Comparison of ENCODE assay signal across 18 cellular contexts in the genomic region with DNA sequence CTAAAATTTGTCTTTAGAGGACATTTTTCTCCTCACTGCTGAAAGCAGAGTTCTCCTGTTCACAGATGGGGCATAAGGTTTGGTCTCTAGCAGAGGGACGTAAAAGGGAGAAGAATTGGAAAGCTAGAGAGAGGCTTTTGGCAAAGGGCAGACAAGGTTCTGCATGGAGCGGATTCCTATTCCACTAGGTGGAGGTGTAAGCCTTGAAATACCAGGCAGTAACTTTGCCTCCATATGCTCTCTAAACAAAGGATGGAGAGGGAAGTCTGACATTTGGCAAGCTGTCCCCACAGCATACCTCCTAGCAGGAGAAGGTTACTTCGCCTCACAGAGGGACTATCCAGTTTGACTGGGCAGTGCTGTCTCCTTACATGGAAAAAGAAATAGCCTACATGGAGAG.
"Had no signal": no experiment of that assay in that cellular context is flagged by ENCODE, and none has a peak within 500 bp of the region (broad histone marks: within the 10 kb centered on the region; RNA-seq: fewer than 3 reads in every experiment).

No MANE protein-coding gene starts in this region.

- H3K4me1 ChIP-seq: colonic mucosa, parathyroid adenoma, sigmoid colon, testis had no signal

- H3K79me2 ChIP-seq: parathyroid adenoma had no signal

- H2AFZ ChIP-seq: parathyroid adenoma had no signal

- DNase-seq: activated CD4-positive, alpha-beta T cell treated with anti-CD3 and anti-CD28 coated beads, Interleukin-2, amount 10 ng/mL, durations not matched to agents 7 days and 5 days; activated CD8-positive, alpha-beta T cell treated with anti-CD3 and anti-CD28 coated beads, Interleukin-2, amount 10 ng/mL, durations not matched to agents 7 days and 5 days; activated naive CD4-positive, alpha-beta T cell treated with anti-CD3 and anti-CD28 coated beads, Interleukin-2, amount 10 ng/mL, durations not matched to agents 7 days and 5 days; activated T-cell treated with anti-CD3 and anti-CD28 coated beads, Interleukin-2, amount 50 U/mL, for 24 hours; aorta; brain microvascular endothelial cell; colonic mucosa; erythroblast; hypothalamus; islet precursor cell; sigmoid colon; stimulated activated CD4-positive, alpha-beta T cell treated with anti-CD3 and anti-CD28 coated beads, Interleukin-4, amount 100 ng/mL, for 24 hours; testis had no signal

- H3K27me3 ChIP-seq: brain microvascular endothelial cell, colonic mucosa, neutrophil, sigmoid colon, testis had no signal

- H3K4me3 ChIP-seq: colonic mucosa, sigmoid colon, testis had no signal

- H3K9me3 ChIP-seq: colonic mucosa, neutrophil, testis had no signal

- H3K27ac ChIP-seq: brain microvascular endothelial cell, colonic mucosa, neutrophil, parathyroid adenoma, sigmoid colon, testis had no signal

- H3K36me3 ChIP-seq: brain microvascular endothelial cell, colonic mucosa, neutrophil, sigmoid colon had no signal

- ATAC-seq: activated CD4-positive, CD25-positive, alpha-beta regulatory T cell treated with anti-CD3 and anti-CD28 coated beads, Interleukin-2, amount 50 U/mL, for 24 hours; activated CD8-positive, alpha-beta T cell treated with anti-CD3 and anti-CD28 coated beads, Interleukin-2, amount 10 ng/mL, durations not matched to agents 7 days and 5 days; natural killer cell treated with Interleukin-12 subunit alpha and Interleukin-12 subunit beta and Interleukin-15 and Interleukin-18, amount 100 ng/mL, for 72 hours; stimulated activated effector memory CD8-positive, alpha-beta T cell treated with anti-CD3 and anti-CD28 coated beads, Interleukin-12 subunit alpha, Interleukin-12 subunit beta, amount 100 ng/mL, for 72 hours had no signal

- H3K9ac ChIP-seq: parathyroid adenoma had no signal
